Comparison of ENCODE assay signal across 12 cellular contexts in the genomic region with DNA sequence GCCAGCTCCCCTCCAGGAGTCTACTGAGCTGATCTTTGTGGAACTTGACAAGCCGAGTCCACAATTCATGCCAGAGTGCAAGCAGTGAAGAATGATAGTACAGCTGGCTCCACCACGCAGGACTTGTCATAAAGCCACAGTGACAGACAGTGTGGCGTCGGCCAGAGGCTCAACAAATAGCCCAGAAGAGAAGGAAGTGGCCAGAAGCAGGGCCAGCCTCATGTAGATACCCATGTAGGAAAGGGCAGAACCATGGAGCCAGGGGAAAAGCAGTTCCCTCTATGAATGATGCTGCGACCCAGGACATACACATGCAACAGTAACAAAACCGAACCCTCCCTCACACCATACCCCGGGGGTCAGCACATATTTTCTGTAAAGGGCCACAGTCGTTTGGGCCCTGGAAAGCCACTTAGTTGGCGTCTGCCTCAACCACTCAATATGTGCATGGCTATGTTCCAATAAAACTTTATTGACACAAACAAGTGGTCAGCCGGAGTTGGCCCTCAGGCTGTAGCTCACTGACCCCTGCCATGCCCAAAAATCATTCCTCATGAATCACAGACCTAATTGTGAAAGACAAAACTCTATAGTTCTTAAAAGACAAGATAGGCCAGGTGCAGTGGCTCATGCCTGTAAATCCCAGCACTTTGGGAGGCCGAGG.
DNase-seq lines count a peak whose midpoint lies in the region; ATAC-seq and TF ChIP-seq lines count a peak whose summit lies in the region.
"Had no signal": no experiment of that assay in that cellular context is flagged by ENCODE, and none has a peak within 500 bp of the region (broad histone marks: within the 10 kb centered on the region; RNA-seq: fewer than 3 reads in every experiment).

No MANE protein-coding gene starts in this region.

- CTCF ChIA-PET in CD4-positive, alpha-beta T cell (lab: Charles Lee), result no interaction called here

- peak overlapping the region; percentile 61 for H3K27ac Mint-ChIP-seq in CD4-positive, alpha-beta T cell

- H3K27me3 ChIP-seq in CD4-positive, alpha-beta T cell (ENCODE audit: control insufficient read depth, insufficient read depth, low read length), result peaks cover 20% of the 10 kb centered on the region
- H3K27me3 ChIP-seq in RWPE2 (ENCODE audit: insufficient read depth, poor library complexity, severe bottlenecking) (peaks cover 38% of the 10 kb centered on the region), right atrium auricular region (no peaks in the 10 kb centered on the region), sigmoid colon (peaks cover 16 to 89% (median 57%) of the 10 kb centered on the region in 3 donors)

- H3K4me1 ChIP-seq in RWPE2 (ENCODE audit: insufficient read depth, poor library complexity, severe bottlenecking) (no peaks in the 10 kb centered on the region), right atrium auricular region (peaks cover 0 to 23% of the 10 kb centered on the region in 2 donors), sigmoid colon (peaks cover 0 to 13% (median 10%) of the 10 kb centered on the region in 4 donors)

- in situ Hi-C loops in GM13977 (cut with MboI; ENCODE audit: low pct_unique_long_range_greater_than_20kb, low sequenced_read_pairs, unreplicated experiment), result no loop called here

- H3K36me3 Mint-ChIP-seq in CD4-positive, alpha-beta T cell (ENCODE audit: low read depth), result no peaks in the 10 kb centered on the region

- peaks cover 26% of the 10 kb centered on the region for H3K4me1 Mint-ChIP-seq in CD4-positive, alpha-beta T cell (ENCODE audit: low read depth)

- H3K9me3 Mint-ChIP-seq in CD4-positive, alpha-beta T cell, result no peaks in the 10 kb centered on the region

- POLR2A ChIA-PET in CD4-positive, alpha-beta T cell (lab: Charles Lee), result interaction anchor here (2.0 kb wide), 1 partner anchor 9 kb away, joined by 8 read pairs; no protein-coding TSS in a partner anchor

- peak in 1 of 10 experiments; percentile 31 for DNase-seq in CD4-positive, alpha-beta T cell
- DNase-seq in RWPE2 (ENCODE audit: low spot score) (peak; percentile 21), right atrium auricular region (ENCODE audit: low spot score) (no peak), sigmoid colon (peak; percentile 28), GM13977 (ENCODE audit: low spot score) (no peak), anterior cingulate cortex (lab: John Stamatoyannopoulos, UW) (no peak), T-helper 1 cell (no peak)
- DNase-seq: activated CD4-positive, CD25-positive, alpha-beta regulatory T cell; IMR-90; NCI-H1092; NCI-H226; trophoblast cell had no signal

- TF ChIP-seq CTCF in CD4-positive, alpha-beta T cell (IDR thresholded peaks at IDR 0.05), result no peak
- TF ChIP-seq CTCF in RWPE2 (IDR thresholded peaks at IDR 0.05; ENCODE audit: poor library complexity, severe bottlenecking) (no peak), right atrium auricular region (IDR thresholded peaks at IDR 0.05) (no peak), sigmoid colon (IDR thresholded peaks at IDR 0.05) (no peak), GM13977 (IDR thresholded peaks at IDR 0.05; ENCODE audit: extremely low read depth, insufficient read depth, missing control alignments) (no peak)

- H3K4me3 ChIP-seq in RWPE2 (ENCODE audit: severe bottlenecking) (no peak overlapping the region), right atrium auricular region (no peak overlapping the region), sigmoid colon (no peak overlapping the region)

- H3K27me3 Mint-ChIP-seq in CD4-positive, alpha-beta T cell, result peaks cover 25% of the 10 kb centered on the region

- no peak overlapping the region for H3K27ac ChIP-seq in CD4-positive, alpha-beta T cell (ENCODE audit: low read depth, low read length)
- no peak overlapping the region for H3K27ac ChIP-seq in RWPE2 (ENCODE audit: poor library complexity, severe bottlenecking)
- peak overlapping the region; percentile 18 to 38 for H3K27ac ChIP-seq in right atrium auricular region
- H3K27ac ChIP-seq in sigmoid colon, result peak overlapping the region in 1 of 4 donors; percentile 34

- H3K36me3 ChIP-seq in RWPE2 (ENCODE audit: low read depth) (no peaks in the 10 kb centered on the region), right atrium auricular region (no peaks in the 10 kb centered on the region), sigmoid colon (no peaks in the 10 kb centered on the region)

- 72 to 89% methylated on average over 11 of the region's 11 CpGs for whole genome bisulfite sequencing in sigmoid colon, 2 donors

- TF ChIP-seq POLR2A in sigmoid colon (IDR thresholded peaks at IDR 0.05), result no peak

- no peaks in the 10 kb centered on the region for H3K9me3 ChIP-seq in CD4-positive, alpha-beta T cell (ENCODE audit: control insufficient read depth, low read length)
- H3K9me3 ChIP-seq in RWPE2 (ENCODE audit: severe bottlenecking) (no peaks in the 10 kb centered on the region), right atrium auricular region (no peaks in the 10 kb centered on the region), sigmoid colon (no peaks in the 10 kb centered on the region)

- TF ChIP-seq EP300 in sigmoid colon (IDR thresholded peaks at IDR 0.05), result no peak

- no peak for ATAC-seq in CD4-positive, alpha-beta T cell (ENCODE audit: poor library complexity)
- no peak for ATAC-seq in RWPE2 (ENCODE audit: low read depth)

- H3K4me3 Mint-ChIP-seq in CD4-positive, alpha-beta T cell, result peak overlapping the region; percentile 76

- intact Hi-C loops in CD4-positive, alpha-beta T cell (cut with DNase I, micrococcal nuclease), result no loop called here
- intact Hi-C loops in sigmoid colon (cut with DNase I), result no loop called here

Comparison
In these comparisons a context has a peak if more than half of its experiments do, and no peak if none do; other contexts are left out.
1. DNase-seq: peak in RWPE2 (single experiment) and sigmoid colon (single experiment); none in right atrium auricular region (single experiment), GM13977 (single experiment), anterior cingulate cortex (0 of 58) and T-helper 1 cell (0 of 5).
2. H3K27ac ChIP-seq: peak in right atrium auricular region (2 of 2); none in CD4-positive, alpha-beta T cell (single experiment) and RWPE2 (single experiment).